In the genomic region with DNA sequence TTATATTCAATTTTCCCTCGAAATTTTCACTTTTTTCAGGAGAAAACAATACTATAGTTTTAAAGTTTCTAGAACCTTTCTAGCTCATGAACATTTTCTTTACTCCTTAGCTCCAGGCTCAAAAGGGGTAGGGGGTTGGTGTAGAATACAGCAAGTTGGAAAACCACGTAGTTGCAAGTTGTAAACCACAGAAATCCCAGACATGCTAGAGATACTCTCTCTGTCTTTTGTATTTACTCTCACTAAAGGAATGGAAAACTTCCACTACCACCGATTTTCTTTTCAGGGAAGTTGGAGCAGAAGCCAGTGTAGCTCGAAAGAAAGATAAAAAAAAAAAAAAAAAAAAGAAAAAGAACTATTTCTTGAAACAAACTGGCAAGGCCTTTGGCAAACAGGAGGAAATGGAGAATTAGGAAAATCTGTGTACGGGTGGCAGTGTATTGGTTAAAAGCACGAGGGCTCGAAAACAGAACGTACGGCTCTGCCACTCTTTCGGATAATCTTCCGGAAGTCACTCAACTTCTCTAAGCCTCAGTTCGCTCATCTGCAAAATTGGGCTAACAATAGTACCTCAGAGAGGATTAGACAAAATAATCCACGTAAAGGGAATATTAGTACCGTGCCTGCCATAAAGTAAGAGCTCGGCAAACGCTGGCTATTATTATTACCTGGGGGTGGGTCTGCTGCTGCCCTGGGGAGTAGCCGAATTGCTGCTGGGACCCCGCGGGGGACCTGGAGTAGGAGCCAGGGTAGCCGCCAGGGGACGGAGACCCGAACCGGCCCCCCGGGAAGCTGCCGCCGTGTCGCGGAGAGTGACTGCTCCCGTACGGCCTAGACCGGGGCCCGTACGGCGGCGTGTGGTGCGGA, we compare ENCODE assay signal across 8 cellular contexts. TPM values are rescaled to one million over a fixed set of nuclear protein-coding genes. Genes with fewer than 3 reads are reported as not detected.
DNase-seq lines count a peak whose midpoint lies in the region; ATAC-seq and TF ChIP-seq lines count a peak whose summit lies in the region.

No MANE protein-coding gene starts in this region.

- peak overlapping the region; percentile 96 for H3K27ac Mint-ChIP-seq in activated naive CD8-positive, alpha-beta T cell treated with anti-CD3 and anti-CD28 coated beads for 36 hours

- no peak for DNase-seq in activated naive CD8-positive, alpha-beta T cell treated with anti-CD3 and anti-CD28 coated beads for 36 hours
- no peak for DNase-seq in left ventricle myocardium inferior
- no peak for DNase-seq in sciatic nerve (ENCODE audit: low spot score)
- DNase-seq in posterior cingulate gyrus: no peak

- no peaks in the 10 kb centered on the region for H3K27me3 Mint-ChIP-seq in activated naive CD8-positive, alpha-beta T cell treated with anti-CD3 and anti-CD28 coated beads for 36 hours

- no peaks in the 10 kb centered on the region for H3K27me3 ChIP-seq in DOHH2 (ENCODE audit: control insufficient read depth, low read length)
- H3K27me3 ChIP-seq in left ventricle myocardium inferior (ENCODE audit: low read depth): no peaks in the 10 kb centered on the region

- TF ChIP-seq RAD21 in Ishikawa (IDR thresholded peaks at IDR 0.05; ENCODE audit: low read depth): no peak

- H3K9me3 ChIP-seq in DOHH2 (ENCODE audit: control insufficient read depth, insufficient read depth, low read length) (peaks cover 4% of the 10 kb centered on the region; the same call in 1 of the 2 replicates), left ventricle myocardium inferior (replicated peaks) (no peaks in the 10 kb centered on the region)

- H3K4me1 Mint-ChIP-seq in activated naive CD8-positive, alpha-beta T cell treated with anti-CD3 and anti-CD28 coated beads for 36 hours: peaks cover 34% of the 10 kb centered on the region

- H3K4me3 ChIP-seq in DOHH2 (ENCODE audit: low read length) (peak overlapping the region; percentile 93), left ventricle myocardium inferior (peak overlapping the region; percentile 96)

- H3K9me2 ChIP-seq in DOHH2 (replicated peaks; ENCODE audit: control insufficient read depth, low read length): no peaks in the 10 kb centered on the region

- H3K27ac ChIP-seq in DOHH2 (ENCODE audit: low read depth, low read length) (peak overlapping the region; percentile 81), left ventricle myocardium inferior (replicated peaks) (peak overlapping the region; percentile 94)

- H3K4me2 ChIP-seq in DOHH2 (ENCODE audit: low read length): peak overlapping the region; percentile 69

- intact Hi-C loops in left ventricle myocardium inferior (cut with micrococcal nuclease): no loop called here
- intact Hi-C loops in sciatic nerve (cut with DNase I): no loop called here
- intact Hi-C loops in posterior cingulate gyrus (cut with DNase I): loop anchor here (2.0 kb wide), 1 partner anchor 183 kb away; a partner anchor contains a TSS

- H3K36me3 Mint-ChIP-seq in activated naive CD8-positive, alpha-beta T cell treated with anti-CD3 and anti-CD28 coated beads for 36 hours: peaks cover 19% of the 10 kb centered on the region

- peak overlapping the region; percentile 92 for H3K4me3 Mint-ChIP-seq in activated naive CD8-positive, alpha-beta T cell treated with anti-CD3 and anti-CD28 coated beads for 36 hours

- peaks cover 40% of the 10 kb centered on the region for H3K4me1 ChIP-seq in DOHH2 (ENCODE audit: control insufficient read depth, low read length)
- peaks cover 55% of the 10 kb centered on the region for H3K4me1 ChIP-seq in left ventricle myocardium inferior

- no peak for TF ChIP-seq EP300 in Ishikawa (IDR thresholded peaks at IDR 0.05; ENCODE audit: borderline replicate concordance)

- peaks cover 14% of the 10 kb centered on the region for H4K20me1 ChIP-seq in DOHH2 (ENCODE audit: control insufficient read depth, insufficient read depth, low read depth, low read length)

- ATAC-seq in GM21360 (IDR thresholded peaks at IDR 0.05; ENCODE audit: unreplicated experiment): peak; percentile 50
- peak; percentile 86 for ATAC-seq in sciatic nerve
- ATAC-seq in HG03521 (IDR thresholded peaks at IDR 0.05; ENCODE audit: unreplicated experiment): no peak

- H3K36me3 ChIP-seq in DOHH2 (ENCODE audit: control insufficient read depth, low read length): peaks cover 43% of the 10 kb centered on the region
- H3K36me3 ChIP-seq in left ventricle myocardium inferior: no peaks in the 10 kb centered on the region

- no peaks in the 10 kb centered on the region for H3K9me3 Mint-ChIP-seq in activated naive CD8-positive, alpha-beta T cell treated with anti-CD3 and anti-CD28 coated beads for 36 hours

- peaks cover 57% of the 10 kb centered on the region for H3K79me2 ChIP-seq in DOHH2 (ENCODE audit: control insufficient read depth, low read length)

- H3F3A ChIP-seq in DOHH2 (ENCODE audit: control insufficient read depth, insufficient read depth): no peaks in the 10 kb centered on the region

- TF ChIP-seq CTCF in DOHH2 (IDR thresholded peaks at IDR 0.05; ENCODE audit: low read depth, low read length, poor library complexity, severe bottlenecking): no peak
- no peak for TF ChIP-seq CTCF in left ventricle myocardium inferior (IDR thresholded peaks at IDR 0.05; ENCODE audit: borderline replicate concordance)

TF ChIP-seq in Ishikawa, 13 proteins besides CTCF, POLR2A, EP300 and RAD21:
- TF ChIP-seq, protein P1, sequence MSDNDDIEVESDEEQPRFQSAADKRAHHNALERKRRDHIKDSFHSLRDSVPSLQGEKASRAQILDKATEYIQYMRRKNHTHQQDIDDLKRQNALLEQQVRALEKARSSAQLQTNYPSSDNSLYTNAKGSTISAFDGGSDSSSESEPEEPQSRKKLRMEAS (IDR thresholded peaks at IDR 0.05): 0 out of 2 replicates have a peak, but pooled peaks have one; percentile 7
- no peak for TF ChIP-seq TEAD4 (IDR thresholded peaks at IDR 0.05)
TF ChIP-seq in Ishikawa: peak in this region for 1.

RNA-seq across cellular contexts. Expression of a gene that starts 0.6 kb away (rescaled TPM):
- 10 to 100 TPM; 36.8 to 38.1 TPM for total RNA-seq in activated naive CD8-positive, alpha-beta T cell treated with anti-CD3 and anti-CD28 coated beads for 36 hours
- total RNA-seq in left ventricle myocardium inferior (16.2 TPM), sciatic nerve (26.2 TPM)

RNA-seq across cellular contexts. Expression of a gene that starts 1.0 kb away (rescaled TPM):
- 1 to 10 TPM; 2.3 to 2.9 TPM for total RNA-seq in activated naive CD8-positive, alpha-beta T cell treated with anti-CD3 and anti-CD28 coated beads for 36 hours
- total RNA-seq in left ventricle myocardium inferior (5.0 TPM), sciatic nerve (7.2 TPM)
